8 cellular contexts compared by ENCODE assay signal in genomic region chr11:69443138-69443967, GRCh38. TPM values are rescaled to one million over a fixed set of nuclear protein-coding genes. Genes with fewer than 3 reads are reported as not detected.
DNase-seq lines count a peak whose midpoint lies in the region; TF ChIP-seq lines count a peak whose summit lies in the region.

No MANE protein-coding gene starts in this region.

- in situ Hi-C loops in T47D (cut with HindIII; ENCODE audit: low pct_unique_long_range_greater_than_20kb, low sequenced_read_pairs): no loop called here

- TF ChIP-seq CTCF in WERI-Rb-1 (IDR thresholded peaks at IDR 0.05; ENCODE audit: low read depth, low read length): no peak

- no peaks in the 10 kb centered on the region for H3K9me3 ChIP-seq in WERI-Rb-1 (ENCODE audit: severe bottlenecking)

- peak; percentile 79 for DNase-seq in GM04503 (ENCODE audit: low read depth)
- DNase-seq in HCEC 1CT: peak; percentile 93
- peak; percentile 72 for DNase-seq in NCI-H1048 (lab: John Stamatoyannopoulos, UW)
- DNase-seq in WERI-Rb-1: peak; percentile 83
- peak; percentile 96 to 98 for DNase-seq in T47D (ENCODE audit: low read depth in 1 of 2, low spot score in 1 of 2)
- DNase-seq in immature natural killer cell: peak; percentile 48 to 64 (median 63)
- peak; percentile 84 for DNase-seq in smooth muscle cell of the brain vasculature (ENCODE audit: low read depth, low spot score)
- no peak for DNase-seq in SHP77 treated with DMSO at 0.1 percent for 48 hours (lab: John Stamatoyannopoulos, UW)

- H3K27me3 Mint-ChIP-seq in immature natural killer cell (ENCODE audit: low read depth in 3 of 3): peaks cover 6 to 10% (median 9%) of the 10 kb centered on the region in 3 donors

- H3K4me1 Mint-ChIP-seq in immature natural killer cell: peaks cover 10 to 12% of the 10 kb centered on the region in 2 donors

- H3K36me3 ChIP-seq in WERI-Rb-1: no peaks in the 10 kb centered on the region

- H3K27ac Mint-ChIP-seq in immature natural killer cell: no peak overlapping the region

- H3K27ac ChIP-seq in WERI-Rb-1: no peak overlapping the region

- peak overlapping the region; percentile 27 for H3K4me3 ChIP-seq in WERI-Rb-1 (ENCODE audit: low read depth, low read length)

- H3K27me3 ChIP-seq in WERI-Rb-1 (ENCODE audit: insufficient read depth, low read depth, severe bottlenecking): peaks cover 53% of the 10 kb centered on the region

- no peaks in the 10 kb centered on the region for H3K36me3 Mint-ChIP-seq in immature natural killer cell

- peak overlapping the region; percentile 45 to 73 (median 69) for H3K4me3 Mint-ChIP-seq in immature natural killer cell

- H3K9me3 Mint-ChIP-seq in immature natural killer cell: no peaks in the 10 kb centered on the region

RNA-seq across cellular contexts. Expression of gene LINC01488, which starts 38.1 kb away (rescaled TPM):
- not detected for polyA plus RNA-seq in immature natural killer cell
